In the genomic region with DNA sequence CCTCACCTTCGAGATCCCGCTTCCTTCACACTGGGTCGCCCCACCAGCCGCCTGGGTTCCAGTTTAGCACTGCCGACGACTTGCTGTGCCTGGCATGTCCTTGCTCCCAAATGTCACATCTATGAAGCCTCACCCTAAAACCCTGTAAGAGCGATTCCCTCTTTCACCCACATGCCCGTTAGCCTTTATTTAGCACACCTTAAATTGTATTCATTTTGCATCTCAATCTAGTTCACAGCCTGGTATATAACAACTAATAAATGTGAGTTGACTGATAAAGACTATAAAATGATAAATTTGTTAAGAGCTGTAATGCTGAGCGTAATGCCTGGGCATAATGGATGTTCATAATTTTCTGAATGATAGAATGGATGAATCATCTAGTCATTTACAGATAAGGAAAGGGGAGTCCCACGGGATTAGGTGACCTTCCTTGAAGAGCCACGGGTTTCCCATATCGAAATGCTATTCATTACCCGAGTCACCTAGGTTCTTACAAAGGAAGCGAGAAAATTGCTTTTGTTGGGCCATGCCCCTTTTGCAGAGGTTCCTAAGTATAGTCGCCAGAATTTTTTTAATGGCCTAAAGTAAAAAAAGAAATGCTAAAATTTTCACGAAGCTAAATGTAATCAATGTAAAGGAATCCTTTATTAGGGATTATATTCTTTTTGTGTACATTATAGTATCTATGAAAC, we compare ENCODE assay signal across 8 cellular contexts. TPM values are rescaled to one million over a fixed set of nuclear protein-coding genes. Genes with fewer than 3 reads are reported as not detected.
DNase-seq lines count a peak whose midpoint lies in the region; ATAC-seq, FAIRE-seq and TF ChIP-seq lines count a peak whose summit lies in the region.

No MANE protein-coding gene starts in this region.

- peaks cover 24 to 28% (median 26%) of the 10 kb centered on the region in 3 donors for H3K4me1 Mint-ChIP-seq in CD8-positive, alpha-beta memory T cell

- 3% methylated on average over 16 of the region's 16 CpGs for WGBS in K562 (ENCODE audit: insufficient coverage, low coverage, missing lambda C conversion rate)

- POLR2A ChIA-PET in CD8-positive, alpha-beta memory T cell (lab: Charles Lee), result interaction anchor here (1.6 to 2.2 kb wide), 3 partner anchors 66 to 181 kb away, joined by 6 to 12 read pairs (median 6); partner anchors contain the start of gene ZRSR2
- POLR2A ChIA-PET in K562 (lab: Yijun Ruan, JAX), result interaction anchor here (1.0 to 1.4 kb wide), 3 partner anchors 8 to 241 kb away, joined by 3 read pairs; no protein-coding TSS in a partner anchor

- peaks cover 6% of the 10 kb centered on the region for H3K4me1 ChIP-seq in CD8-positive, alpha-beta memory T cell (ENCODE audit: insufficient read depth, low read length)
- peaks cover 0 to 8% of the 10 kb centered on the region in 2 experiments; a peak in 3 of 5 replicates for H3K4me1 ChIP-seq in K562 (replicated peaks in 1 of 2; ENCODE audit: control insufficient read depth in 2 of 2, insufficient read depth in 2 of 2, low read length in 2 of 2)
- H3K4me1 ChIP-seq in mononuclear cell (ENCODE audit: insufficient read depth, low read length), result peaks cover 14% of the 10 kb centered on the region

- no peaks in the 10 kb centered on the region for H4K20me1 ChIP-seq in K562 (replicated peaks; ENCODE audit: control insufficient read depth, insufficient read depth, low read length)

- H3K9ac ChIP-seq in K562 (ENCODE audit: insufficient read depth in 1 of 2, low read depth in 2 of 2, low read length in 2 of 2), result peak overlapping the region; percentile 77 to 98

- TF ChIP-seq CTCF in K562 (IDR thresholded peaks at IDR 0.05 in 2 of 3, conservative IDR thresholded peaks at IDR 0.05 in 1 of 3; ENCODE audit: insufficient read depth in 2 of 3, low read depth in 1 of 3, low read length in 3 of 3), result no peak

- ATAC-seq in K562, result no peak
- no peak for ATAC-seq in HG03342 (IDR thresholded peaks at IDR 0.05; ENCODE audit: unreplicated experiment)
- ATAC-seq in GM21529 (IDR thresholded peaks at IDR 0.05; ENCODE audit: unreplicated experiment), result no peak

- CTCF ChIA-PET in CD8-positive, alpha-beta memory T cell (lab: Charles Lee), result interaction anchor here (1.1 kb wide), 1 partner anchor 66 kb away, joined by 3 read pairs; no protein-coding TSS in a partner anchor
- CTCF ChIA-PET in K562 (lab: Yijun Ruan, JAX; ENCODE audit: low intra/inter-chr PET ratio), result no interaction called here

- H3K4me3 ChIP-seq in CD8-positive, alpha-beta memory T cell (ENCODE audit: low read length), result peak overlapping the region; percentile 82
- peak overlapping the region; percentile 70 for H3K4me3 ChIP-seq in K562
- H3K4me3 ChIP-seq in mononuclear cell (ENCODE audit: low read length), result peak overlapping the region; percentile 63

- peaks cover 0 to 7% of the 10 kb centered on the region in 2 donors for H3K27me3 Mint-ChIP-seq in CD8-positive, alpha-beta memory T cell

- H3K9me3 ChIP-seq in CD8-positive, alpha-beta memory T cell (ENCODE audit: low read length), result no peaks in the 10 kb centered on the region
- no peaks in the 10 kb centered on the region for H3K9me3 ChIP-seq in K562 (replicated peaks; ENCODE audit: control insufficient read depth, insufficient read depth, low read depth, low read length)
- no peaks in the 10 kb centered on the region for H3K9me3 ChIP-seq in mononuclear cell (ENCODE audit: low read depth, low read length)

- peak overlapping the region; percentile 90 to 99 (median 98) for H3K27ac Mint-ChIP-seq in CD8-positive, alpha-beta memory T cell

- H3K4me2 ChIP-seq in K562 (ENCODE audit: insufficient read depth, low read length), result peak overlapping the region; percentile 83

- peak overlapping the region; percentile 80 for H2AFZ ChIP-seq in K562 (ENCODE audit: low read depth, low read length)

- peaks cover 0 to 13% (median 5%) of the 10 kb centered on the region in 3 donors for H3K36me3 Mint-ChIP-seq in CD8-positive, alpha-beta memory T cell

- no TSS peak for BruUV-seq in K562 (replicated peaks; lab: Mats Ljungman, UMichigan)

- no peaks in the 10 kb centered on the region for H3K27me3 ChIP-seq in CD8-positive, alpha-beta memory T cell (ENCODE audit: insufficient read depth, low read length, poor library complexity, severe bottlenecking)
- H3K27me3 ChIP-seq in K562 (ENCODE audit: control insufficient read depth in 2 of 2, insufficient read depth in 2 of 2, low read length in 2 of 2) (no peaks in the 10 kb centered on the region), mononuclear cell (ENCODE audit: insufficient read depth, low read length) (no peaks in the 10 kb centered on the region)

- H3K4me3 Mint-ChIP-seq in CD8-positive, alpha-beta memory T cell, result peak overlapping the region; percentile 92 to 98 (median 98)

- no peaks in the 10 kb centered on the region for H3K9me1 ChIP-seq in K562 (ENCODE audit: control insufficient read depth, insufficient read depth, low read length)

- peaks cover 11% of the 10 kb centered on the region for H3K79me2 ChIP-seq in K562 (ENCODE audit: control insufficient read depth, insufficient read depth, low read length)

- no peaks in the 10 kb centered on the region for H3K36me3 ChIP-seq in CD8-positive, alpha-beta memory T cell (ENCODE audit: insufficient read depth, low read length)
- peaks cover 8% of the 10 kb centered on the region; the same call in 2 of the 3 replicates for H3K36me3 ChIP-seq in K562 (ENCODE audit: control insufficient read depth, insufficient read depth, low read length)

- TF ChIP-seq EP300 in K562 (IDR thresholded peaks at IDR 0.05; ENCODE audit: low read length), result no peak

- intact Hi-C loops in K562 (cut with micrococcal nuclease), result loop anchor here (2.0 kb wide), 1 partner anchor 117 kb away; no protein-coding TSS in a partner anchor

- FAIRE-seq in K562 (lab: Jason Lieb, UNC) (peak; percentile 32), frontal cortex (lab: Jason Lieb, UNC) (no peak)

- no peak for TF ChIP-seq RAD21 in K562 (CRISPR knock-in tag; conservative IDR thresholded peaks at IDR 0.05 in 1 of 2, IDR thresholded peaks at IDR 0.05 in 1 of 2)

- H3K9me3 Mint-ChIP-seq in CD8-positive, alpha-beta memory T cell, result no peaks in the 10 kb centered on the region

- H3K27ac ChIP-seq in CD8-positive, alpha-beta memory T cell (ENCODE audit: low read depth, low read length), result peak overlapping the region; percentile 84
- H3K27ac ChIP-seq in K562 (ENCODE audit: extremely low read depth, low read depth, low read length), result peak overlapping the region; percentile 85

- no peak for TF ChIP-seq POLR2A in K562 (conservative IDR thresholded peaks at IDR 0.05)

- DNase-seq in CD8-positive, alpha-beta memory T cell, result no peak
- peak; percentile 5 for DNase-seq in LoVo (ENCODE audit: low spot score)
- peak in 2 of 4 experiments; percentile 9 to 14 for DNase-seq in K562 (ENCODE audit: extremely low read depth in 1 of 4, low spot score in 3 of 4)
- DNase-seq in NCI-H345 treated with DMSO at 0.1 percent for 48 hours (lab: John Stamatoyannopoulos, UW; ENCODE audit: unreplicated experiment), result no peak
- DNase-seq in frontal cortex (ENCODE audit: low spot score in 2 of 2), result no peak

- in situ Hi-C loops in K562 (cut with MboI), result no loop called here

TF ChIP-seq in K562, 482 proteins besides CTCF, POLR2A, EP300 and RAD21 (continues in another document):
- TF ChIP-seq MCM7 (IDR thresholded peaks at IDR 0.05), result no peak
- TF ChIP-seq GTF2E2 (tag; IDR thresholded peaks at IDR 0.05), result no peak
- TF ChIP-seq HNRNPLL (IDR thresholded peaks at IDR 0.05; ENCODE audit: low read depth, low read length, poor library complexity, severe bottlenecking), result no peak
- TF ChIP-seq ZBTB5 (IDR thresholded peaks at IDR 0.05), result no peak
- TF ChIP-seq BACH1 (tag; IDR thresholded peaks at IDR 0.05), result 0 out of 2 replicates have a peak, but pooled peaks have one; percentile 16
- TF ChIP-seq ATF7 (IDR thresholded peaks at IDR 0.05), result no peak

RNA-seq across cellular contexts. Expression of gene AP1S2, which starts 1.1 kb away (rescaled TPM):
- 10 to 100 TPM; 31.7 to 33.8 TPM for total RNA-seq in CD8-positive, alpha-beta memory T cell
- polyA plus RNA-seq in CD8-positive, alpha-beta memory T cell, result 56.0 TPM
- total RNA-seq in K562 (2011; cell fraction: chromatin; rRNA removed; ENCODE audit: low replicate concordance), result 7.3 and 19.3 TPM in 2 replicates
- 1.5 and 2.8 TPM in 2 replicates for total RNA-seq in K562 (2011; cell fraction: nucleolus; rRNA removed)
- total RNA-seq in K562 (2011; cell fraction: nucleoplasm; rRNA removed), result 6.5 and 14.2 TPM in 2 replicates
- total RNA-seq in K562 (2014; rRNA removed), result 24.7 and 26.0 TPM in 2 replicates
- 39.7 and 44.9 TPM in 2 replicates for total RNA-seq in K562 (2014; rRNA removed; fragmentation: Illumina TruSeq; extraction: Trizol)
- total RNA-seq in K562 (2015; rRNA removed; fragmentation: Illumina TruSeq; extraction: Trizol), result 56.4 and 64.2 TPM in 2 replicates
- 24.0 and 26.2 TPM in 2 replicates for total RNA-seq in K562 (2021)
- polyA plus RNA-seq in K562 (2011; rRNA removed), result 15.3 and 25.8 TPM in 2 replicates
- polyA plus RNA-seq in K562 (2011; cell fraction: cytosol; rRNA removed), result 3.1 and 7.4 TPM in 2 replicates
- 4.8 and 7.5 TPM in 2 replicates for polyA plus RNA-seq in K562 (2011; cell fraction: nucleus; rRNA removed)
- polyA plus RNA-seq in K562 (2012), result 32.1 and 80.1 TPM in 2 replicates
- 25.6 and 37.5 TPM in 2 replicates for polyA plus RNA-seq in K562 (2014; fragmentation: Illumina TruSeq; extraction: Trizol)
- 10 to 100 TPM; 11.1 to 13.7 TPM for polyA plus RNA-seq in K562 (2014; fragmentation: Nextera tagmentation; extraction: Ambion mirVana)
- polyA plus RNA-seq in K562 (2014; rRNA removed), result 24.3 and 37.8 TPM in 2 replicates
- polyA minus RNA-seq in K562 (2011; rRNA and poly(A)+ RNA removed), result 25.6 TPM in 2 replicates
- polyA minus RNA-seq in K562 (2011; cell fraction: cytosol; rRNA and poly(A)+ RNA removed), result 7.1 and 11.5 TPM in 2 replicates
- polyA minus RNA-seq in K562 (2011; cell fraction: nucleus; rRNA and poly(A)+ RNA removed), result 4.4 and 6.7 TPM in 2 replicates
- total RNA-seq in mononuclear cell, result 170 TPM
- total RNA-seq in frontal cortex, result 185 TPM
